In genomic region chr4:119104644-119105273, GRCh38 we compare ENCODE assay signal across 35 cellular contexts. TPM values are rescaled to one million over a fixed set of nuclear protein-coding genes. Genes with fewer than 3 reads are reported as not detected.
DNase-seq lines count a peak whose midpoint lies in the region; ATAC-seq, FAIRE-seq and TF ChIP-seq lines count a peak whose summit lies in the region.
"Had no signal": no experiment of that assay in that cellular context is flagged by ENCODE, and none has a peak within 500 bp of the region (broad histone marks: within the 10 kb centered on the region; RNA-seq: fewer than 3 reads in every experiment).

No MANE protein-coding gene starts in this region.

- TF ChIP-seq POLR2A in A549 (IDR thresholded peaks at IDR 0.05; ENCODE audit: low read length): no peak

- POLR2A ChIA-PET in A549 (lab: Yijun Ruan, JAX): no interaction called here

- H4K20me1 ChIP-seq in Loucy (ENCODE audit: insufficient read depth, low read length, poor library complexity, severe bottlenecking): no peaks in the 10 kb centered on the region
- no peaks in the 10 kb centered on the region for H4K20me1 ChIP-seq in H9 (ENCODE audit: control insufficient read depth, insufficient read depth, insufficient read length)

- H3K36me3 Mint-ChIP-seq in endothelial cell (ENCODE audit: low read depth, unreplicated experiment) (no peaks in the 10 kb centered on the region), H9 (ENCODE audit: insufficient read depth in 1 of 3, low read depth in 3 of 3) (no peaks in the 10 kb centered on the region)
- H3K36me3 Mint-ChIP-seq: CD8-positive, alpha-beta T cell; mesothelial cell of epicardium had no signal

- H3K9ac ChIP-seq in Loucy (ENCODE audit: low read depth, low read length, poor library complexity, severe bottlenecking) (no peak overlapping the region), H9 (ENCODE audit: extremely low read depth, insufficient read length, low read length) (no peak overlapping the region)

- no peaks in the 10 kb centered on the region for H3K9me2 ChIP-seq in Loucy (replicated peaks; ENCODE audit: low read depth, low read length)

- H3K4ac ChIP-seq in H9 (ENCODE audit: low read depth, low read length): no peak overlapping the region

- H3K4me2 ChIP-seq in A549 (no peak overlapping the region; the same call in 2 of the 3 replicates), Loucy (ENCODE audit: low read depth, low read length, poor library complexity, severe bottlenecking) (peak overlapping the region; percentile 64), H9 (ENCODE audit: insufficient read depth, insufficient read length, low read length) (no peak overlapping the region)

- H4K91ac ChIP-seq in H9 (ENCODE audit: insufficient read length, low read depth, low read length): no peak overlapping the region

- H3K79me2 ChIP-seq in Loucy (ENCODE audit: insufficient read depth, low read length): no peaks in the 10 kb centered on the region
- H3K79me2 ChIP-seq in H9 (ENCODE audit: insufficient read depth, low read length): no peaks in the 10 kb centered on the region

- no peak overlapping the region for H2BK15ac ChIP-seq in H9 (ENCODE audit: low read depth, low read length)

- H3K23me2 ChIP-seq in H9 (ENCODE audit: insufficient read length, low read depth, low read length, poor library complexity, severe bottlenecking): no peaks in the 10 kb centered on the region

- H3K27ac Mint-ChIP-seq in endothelial cell (ENCODE audit: unreplicated experiment) (peak overlapping the region; percentile 64), H9 (no peak overlapping the region)
- H3K27ac Mint-ChIP-seq: activated CD4-positive, alpha-beta memory T cell treated with anti-CD3 and anti-CD28 coated beads, Interleukin-2, amount 10 ng/mL, durations not matched to agents 7 days and 5 days; activated naive CD4-positive, alpha-beta T cell treated with anti-CD3 and anti-CD28 coated beads for 36 hours; activated T-helper 1 cell treated with anti-CD3 and anti-CD28 coated beads, Interleukin-12 subunit alpha, Interleukin-12 subunit beta, Interleukin-2, Interleukin-4 antibody, amounts not matched to agents 30 ng/mL and 10 ng/mL and 1 ng/mL, durations not matched to agents 14 hours and 24 hours and 36 hours; CD8-positive, alpha-beta T cell; mesothelial cell of epicardium; naive B cell; progenitor cell of endocrine pancreas had no signal

- TF ChIP-seq EP300 in A549 (IDR thresholded peaks at IDR 0.05): no peak

- H3K4me1 ChIP-seq in A549 (peaks cover 49% of the 10 kb centered on the region), Loucy (ENCODE audit: insufficient read depth, low read length, poor library complexity, severe bottlenecking) (peaks cover 34% of the 10 kb centered on the region), psoas muscle (peaks cover 36% of the 10 kb centered on the region), H9 (ENCODE audit: insufficient read depth, low read length) (no peaks in the 10 kb centered on the region; the same call in 1 of the 2 replicates)

- H3K4me3 Mint-ChIP-seq in endothelial cell (ENCODE audit: unreplicated experiment): no peak overlapping the region
- H3K4me3 Mint-ChIP-seq in H9: no peak overlapping the region
- H3K4me3 Mint-ChIP-seq: activated CD4-positive, alpha-beta memory T cell treated with anti-CD3 and anti-CD28 coated beads, Interleukin-2, amount 10 ng/mL, durations not matched to agents 7 days and 5 days; activated naive CD4-positive, alpha-beta T cell treated with anti-CD3 and anti-CD28 coated beads for 36 hours; activated T-helper 1 cell treated with anti-CD3 and anti-CD28 coated beads, Interleukin-12 subunit alpha, Interleukin-12 subunit beta, Interleukin-2, Interleukin-4 antibody, amounts not matched to agents 30 ng/mL and 10 ng/mL and 1 ng/mL, durations not matched to agents 14 hours and 24 hours and 36 hours; CD8-positive, alpha-beta T cell; mesothelial cell of epicardium; naive B cell had no signal

- no peak overlapping the region for H3K56ac ChIP-seq in H9 (ENCODE audit: insufficient read length, low read depth, low read length)

- H3K27me3 ChIP-seq in Loucy (ENCODE audit: insufficient read depth, low read length, poor library complexity, severe bottlenecking) (no peaks in the 10 kb centered on the region), psoas muscle (ENCODE audit: insufficient read depth in 3 of 3, low read length in 2 of 3) (no peaks in the 10 kb centered on the region), H9 (ENCODE audit: insufficient read depth, low read length) (no peaks in the 10 kb centered on the region)
- H3K27me3 ChIP-seq: adrenal gland, neutrophil, upper lobe of right lung had no signal

- H3K9me3 Mint-ChIP-seq in endothelial cell (ENCODE audit: unreplicated experiment) (no peaks in the 10 kb centered on the region), H9 (no peaks in the 10 kb centered on the region)
- H3K9me3 Mint-ChIP-seq: activated CD4-positive, alpha-beta memory T cell treated with anti-CD3 and anti-CD28 coated beads, Interleukin-2, amount 10 ng/mL, durations not matched to agents 7 days and 5 days; activated naive CD4-positive, alpha-beta T cell treated with anti-CD3 and anti-CD28 coated beads for 36 hours; activated T-helper 1 cell treated with anti-CD3 and anti-CD28 coated beads, Interleukin-12 subunit alpha, Interleukin-12 subunit beta, Interleukin-2, Interleukin-4 antibody, amounts not matched to agents 30 ng/mL and 10 ng/mL and 1 ng/mL, durations not matched to agents 14 hours and 24 hours and 36 hours; CD8-positive, alpha-beta T cell; mesothelial cell of epicardium; naive B cell had no signal

- H3T11ph ChIP-seq in H9 (ENCODE audit: low read length): no peak overlapping the region

- no peak overlapping the region for H3K23ac ChIP-seq in H9 (ENCODE audit: insufficient read length, low read depth, low read length)

- no peaks in the 10 kb centered on the region for H3K79me1 ChIP-seq in H9 (ENCODE audit: insufficient read depth, low read depth, low read length, poor library complexity, severe bottlenecking)

- H2BK20ac ChIP-seq in H9 (ENCODE audit: low read depth, low read length, poor library complexity, severe bottlenecking): no peak overlapping the region

- H2BK12ac ChIP-seq in H9 (ENCODE audit: insufficient read length, low read depth, low read length): no peak overlapping the region

- H4K5ac ChIP-seq in H9 (ENCODE audit: insufficient read length, low read depth, low read length): no peak overlapping the region

- no peak overlapping the region for H2BK5ac ChIP-seq in H9 (ENCODE audit: insufficient read length, low read length)

- H3K27me3 Mint-ChIP-seq in endothelial cell (ENCODE audit: unreplicated experiment) (peaks cover 2% of the 10 kb centered on the region), H9 (ENCODE audit: low read depth) (no peaks in the 10 kb centered on the region)
- H3K27me3 Mint-ChIP-seq: activated CD4-positive, alpha-beta memory T cell treated with anti-CD3 and anti-CD28 coated beads, Interleukin-2, amount 10 ng/mL, durations not matched to agents 7 days and 5 days; progenitor cell of endocrine pancreas had no signal

- no peak overlapping the region for H2BK120ac ChIP-seq in H9 (ENCODE audit: low read depth, low read length, poor library complexity, severe bottlenecking)

- no peak for FAIRE-seq in A549 (lab: Jason Lieb, UNC)
- FAIRE-seq: A204.1, bronchial epithelial cell had no signal

- H2AK5ac ChIP-seq in H9 (ENCODE audit: insufficient read length, low read length): no peak overlapping the region

- H3K36me3 ChIP-seq in Loucy (ENCODE audit: insufficient read depth, low read length) (no peaks in the 10 kb centered on the region), psoas muscle (ENCODE audit: insufficient read depth in 1 of 2, low read depth in 1 of 2) (no peaks in the 10 kb centered on the region)
- H3K36me3 ChIP-seq: adrenal gland, neutrophil, upper lobe of right lung had no signal

- intact Hi-C loops in psoas muscle (cut with DNase I): no loop called here

- WGBS in A549 (ENCODE audit: missing lambda C conversion rate): 99% methylated on average over 4 of the region's 4 CpGs
- 22 to 56% (median 35%) methylated on average over 4 of the region's 4 CpGs for WGBS in psoas muscle, 3 donors
- whole genome bisulfite sequencing in H9 (ENCODE audit: extremely low coverage, insufficient read length, low lambda C conversion rate): no CpG with 5 or more reads among the region's 4 CpGs

- H3K4me3 ChIP-seq in A549: no peak overlapping the region
- no peak overlapping the region for H3K4me3 ChIP-seq in Loucy (ENCODE audit: low read length, poor library complexity, severe bottlenecking)
- peak overlapping the region; percentile 23 for H3K4me3 ChIP-seq in psoas muscle
- H3K4me3 ChIP-seq: adrenal gland, PC-9, upper lobe of right lung had no signal

- no peak overlapping the region for H4K8ac ChIP-seq in H9 (replicated peaks; ENCODE audit: insufficient read length, low read depth, low read length)

- H3K27ac ChIP-seq in A549 (peak overlapping the region; percentile 85 to 99), psoas muscle (peak overlapping the region; percentile 77), H9 (ENCODE audit: insufficient read length, low read depth, low read length) (no peak overlapping the region)
- H3K27ac ChIP-seq: adrenal gland, HL-60, neutrophil had no signal

- no peak for TF ChIP-seq CTCF in A549 (IDR thresholded peaks at IDR 0.05)
- no peak for TF ChIP-seq CTCF in Loucy (conservative IDR thresholded peaks at IDR 0.05; ENCODE audit: low read length)
- no peak for TF ChIP-seq CTCF in endothelial cell (IDR thresholded peaks at IDR 0.05; ENCODE audit: unreplicated experiment)
- TF ChIP-seq CTCF in psoas muscle (IDR thresholded peaks at IDR 0.05): no peak
- TF ChIP-seq CTCF in H9 (conservative IDR thresholded peaks at IDR 0.05): no peak

- H3K9me3 ChIP-seq in A549 (0 out of 3 replicates have a peak, but pooled peaks cover 3% of the 10 kb centered on the region), Loucy (ENCODE audit: insufficient read depth, low read depth, low read length) (no peaks in the 10 kb centered on the region), psoas muscle (no peaks in the 10 kb centered on the region), H9 (ENCODE audit: control insufficient read depth, low read depth, low read length) (no peaks in the 10 kb centered on the region)
- H3K9me3 ChIP-seq: adrenal gland, neutrophil, upper lobe of right lung had no signal

- H3K18ac ChIP-seq in H9 (ENCODE audit: insufficient read length, low read depth, low read length): no peak overlapping the region

- TF ChIP-seq RAD21 in A549 (conservative IDR thresholded peaks at IDR 0.05 in 1 of 2, IDR thresholded peaks at IDR 0.05 in 1 of 2): no peak

- H3K14ac ChIP-seq in H9 (ENCODE audit: insufficient read depth, low read length): no peak overlapping the region

- no peak for DNase-seq in A549 (ENCODE audit: low read depth in 1 of 2, low spot score in 1 of 2)
- no peak for DNase-seq in endothelial cell (ENCODE audit: low spot score)
- no peak for DNase-seq in psoas muscle
- DNase-seq in activated gamma-delta T cell (lab: John Stamatoyannopoulos, UW): no peak
- DNase-seq in nucleus accumbens (lab: John Stamatoyannopoulos, UW): no peak
- no peak for DNase-seq in H9
- DNase-seq in amniotic stem cell (lab: John Stamatoyannopoulos, UW): no peak
- DNase-seq: activated CD4-positive, alpha-beta memory T cell treated with anti-CD3 and anti-CD28 coated beads, Interleukin-2, amount 10 ng/mL, durations not matched to agents 7 days and 5 days; activated CD4-positive, CD25-positive, alpha-beta regulatory T cell treated with anti-CD3 and anti-CD28 coated beads, Interleukin-2, amount 50 U/mL, for 72 hours; activated CD8-positive, alpha-beta memory T cell treated with anti-CD3 and anti-CD28 coated beads, Interleukin-2, amount 50 U/mL, for 48 hours; activated naive CD4-positive, alpha-beta T cell treated with anti-CD3 and anti-CD28 coated beads for 36 hours; adrenal gland; CD8-positive, alpha-beta T cell; effector CD4-positive, alpha-beta T cell; H7; naive B cell; NCI-H1436; NCI-H2081 treated with DMSO at 0.1 percent for 48 hours; NCI-H226; NCI-H69; PC-9; SHP77 treated with DMSO at 0.1 percent for 48 hours; stimulated activated CD4-positive, alpha-beta T cell treated with anti-CD3 and anti-CD28 coated beads, Interleukin-4, amount 100 ng/mL, for 4 hours; T-helper 2 cell; upper lobe of right lung had no signal

- no peak overlapping the region for H2AFZ ChIP-seq in Loucy (ENCODE audit: low read length)
- H2AFZ ChIP-seq in H9 (ENCODE audit: low read length): no peak overlapping the region
- H2AFZ ChIP-seq: PC-9 had no signal

- CTCF ChIA-PET in A549 (lab: Yijun Ruan, JAX): no interaction called here

- H3K4me1 Mint-ChIP-seq in endothelial cell (ENCODE audit: unreplicated experiment) (peaks cover 17% of the 10 kb centered on the region), H9 (peaks cover 18 to 22% of the 10 kb centered on the region in 2 experiments)
- H3K4me1 Mint-ChIP-seq: activated CD4-positive, alpha-beta memory T cell treated with anti-CD3 and anti-CD28 coated beads, Interleukin-2, amount 10 ng/mL, durations not matched to agents 7 days and 5 days; naive B cell had no signal

- no peak for ATAC-seq in A549
- peak; percentile 38 to 65 (median 58) for ATAC-seq in psoas muscle
- ATAC-seq: CD8-positive, alpha-beta T cell; sciatic nerve; upper lobe of right lung had no signal

- H3F3A ChIP-seq in Loucy (ENCODE audit: low read depth): no peaks in the 10 kb centered on the region

RNA-seq across cellular contexts. Expression of gene MYOZ2, which starts 30.9 kb away (rescaled TPM):
- not detected in 2 replicates for polyA plus RNA-seq in A549 (2011; rRNA removed)
- not detected in 2 replicates for polyA plus RNA-seq in A549 (2012; cell fraction: cytosol; rRNA removed)
- polyA plus RNA-seq in A549 (2012; cell fraction: nucleus; rRNA removed): not detected in 2 replicates
- not detected in 3 replicates for polyA plus RNA-seq in A549 (2017; fragmentation: RNase III; extraction: RNeasy Plus Mini Kit Qiagen cat#74134 plus additional on column Dnase treatment)
- polyA minus RNA-seq in A549 (2011; rRNA and poly(A)+ RNA removed): not detected in 2 replicates
- total RNA-seq in endothelial cell (ENCODE audit: unreplicated experiment): not detected
- 100 to 1,000 TPM; 137 to 469 (median 301) TPM for total RNA-seq in psoas muscle
- polyA plus RNA-seq in psoas muscle: 100 to 1,000 TPM in 1 of 3 donors, 10 to 100 TPM in 2; 55.1 to 204 (median 61.1) TPM
- total RNA-seq in H9 (2021): not detected in 2 replicates
- total RNA-seq: activated CD4-positive, alpha-beta memory T cell treated with anti-CD3 and anti-CD28 coated beads, Interleukin-2, amount 10 ng/mL, durations not matched to agents 7 days and 5 days; activated naive CD4-positive, alpha-beta T cell treated with anti-CD3 and anti-CD28 coated beads for 36 hours; activated T-helper 1 cell treated with anti-CD3 and anti-CD28 coated beads, Interleukin-12 subunit alpha, Interleukin-12 subunit beta, Interleukin-2, Interleukin-4 antibody, amounts not matched to agents 30 ng/mL and 10 ng/mL and 1 ng/mL, durations not matched to agents 14 hours and 24 hours and 36 hours; bronchial epithelial cell; CD8-positive, alpha-beta T cell; Daoy; H7; PC-9 had no signal

Comparison
In these comparisons a context has a peak if more than half of its experiments do, and no peak if none do; other contexts are left out.
1. ATAC-seq: peak in psoas muscle (4 of 4); none in A549 (0 of 2).
2. RNA of gene MYOZ2, which starts 30.9 kb away (total RNA-seq): 137 to 469 TPM in psoas muscle; not detected in endothelial cell (single experiment) and not detected in H9; every median in the first group is over 100 times any median in the second.